9 cellular contexts compared by ENCODE assay signal in the genomic region with DNA sequence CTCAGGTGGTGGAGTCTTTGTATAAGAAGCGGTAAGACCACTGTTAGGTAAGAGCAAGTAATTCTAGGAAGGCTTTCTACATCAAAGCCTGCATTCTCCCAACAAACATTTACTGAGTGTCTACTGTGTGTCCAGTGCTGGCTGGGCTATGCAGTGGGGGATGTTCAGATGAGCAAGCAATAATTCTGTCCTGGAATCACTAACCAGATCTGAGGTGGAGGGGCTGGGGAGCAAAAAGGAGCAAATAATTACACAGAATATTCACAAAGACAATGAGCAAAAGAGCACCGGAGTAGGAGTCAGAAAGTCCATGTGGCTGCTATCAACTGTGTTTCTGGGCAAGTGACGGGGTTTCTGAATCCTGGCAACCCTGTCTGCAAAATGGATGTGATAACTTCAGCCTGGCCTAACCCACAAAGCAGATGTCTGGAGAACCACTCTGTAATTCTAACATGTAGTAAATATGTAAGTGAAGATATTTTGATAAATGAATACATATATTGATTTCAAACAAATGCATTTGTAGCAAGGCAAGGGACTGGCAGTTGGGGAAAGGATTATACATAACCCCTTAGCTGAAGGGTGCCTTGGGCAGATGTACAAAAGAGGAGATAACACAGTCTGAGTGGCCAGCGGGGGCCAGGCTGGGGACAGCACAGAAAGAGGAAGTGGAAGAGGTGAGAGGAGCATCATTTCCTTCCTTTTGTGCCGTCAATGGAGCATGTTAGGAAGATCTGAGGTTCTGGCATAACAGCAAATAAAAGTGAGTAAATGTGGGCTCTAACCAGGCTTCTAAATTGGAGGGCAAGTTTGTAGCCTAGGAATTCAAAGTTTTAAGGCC. TPM values are rescaled to one million over a fixed set of nuclear protein-coding genes. Genes with fewer than 3 reads are reported as not detected.
DNase-seq lines count a peak whose midpoint lies in the region; ATAC-seq and TF ChIP-seq lines count a peak whose summit lies in the region.
"Had no signal": no experiment of that assay in that cellular context is flagged by ENCODE, and none has a peak within 500 bp of the region (broad histone marks: within the 10 kb centered on the region; RNA-seq: fewer than 3 reads in every experiment).

No MANE protein-coding gene starts in this region.

- no peaks in the 10 kb centered on the region for H3K9me3 ChIP-seq in MM.1S (replicated peaks; ENCODE audit: insufficient read depth, low read length)

- peak overlapping the region; percentile 31; the same call in 1 of the 2 replicates for H3K4me2 ChIP-seq in MM.1S (ENCODE audit: low read depth, low read length)

- no peaks in the 10 kb centered on the region for H3K9me2 ChIP-seq in MM.1S (replicated peaks; ENCODE audit: insufficient read depth, low read length)

- no peak overlapping the region for H3K4me3 ChIP-seq in MM.1S (ENCODE audit: low read length)

- H3K27ac Mint-ChIP-seq in dendritic cell treated with granulocyte-macrophage colony-stimulating factor and Interleukin-4, amounts not matched to agents 40 ng/mL and 50 ng/mL, for 4 days = peak overlapping the region; percentile 72

- H3K9ac ChIP-seq in MM.1S (ENCODE audit: low read length) = no peak overlapping the region

- no peaks in the 10 kb centered on the region for H3K36me3 Mint-ChIP-seq in dendritic cell treated with granulocyte-macrophage colony-stimulating factor and Interleukin-4, amounts not matched to agents 40 ng/mL and 50 ng/mL, for 4 days (ENCODE audit: low read depth)

- H3F3A ChIP-seq in MM.1S (ENCODE audit: insufficient read depth, low read length) = no peaks in the 10 kb centered on the region

- H3K36me3 ChIP-seq in MM.1S (replicated peaks; ENCODE audit: insufficient read depth, low read length) = no peaks in the 10 kb centered on the region

- peak overlapping the region; percentile 4; the same call in 1 of the 2 replicates for H3K27ac ChIP-seq in MM.1S (ENCODE audit: low read length)
- H3K27ac ChIP-seq: VCaP had no signal

- TF ChIP-seq CTCF in MM.1S (IDR thresholded peaks at IDR 0.05; ENCODE audit: low read length) = no peak

- no peaks in the 10 kb centered on the region for H3K9me3 Mint-ChIP-seq in dendritic cell treated with granulocyte-macrophage colony-stimulating factor and Interleukin-4, amounts not matched to agents 40 ng/mL and 50 ng/mL, for 4 days

- peak overlapping the region; percentile 12; the same call in 1 of the 2 replicates for H2AFZ ChIP-seq in MM.1S (ENCODE audit: low read length)

- no peak for DNase-seq in MM.1S
- DNase-seq in sciatic nerve (ENCODE audit: low spot score) = no peak
- no peak for DNase-seq in occipital lobe (lab: John Stamatoyannopoulos, UW)
- no peak for DNase-seq in NCI-H2029 (lab: John Stamatoyannopoulos, UW)
- no peak for DNase-seq in NCI-H1417 treated with DMSO at 0.1 percent for 48 hours (lab: John Stamatoyannopoulos, UW)
- no peak for DNase-seq in NCI-H1092 (lab: John Stamatoyannopoulos, UW)

- H4K20me1 ChIP-seq in MM.1S (ENCODE audit: insufficient read depth, low read length) = no peaks in the 10 kb centered on the region

- intact Hi-C loops in dendritic cell treated with granulocyte-macrophage colony-stimulating factor and Interleukin-4, amounts not matched to agents 40 ng/mL and 50 ng/mL, for 4 days (cut with micrococcal nuclease) = no loop called here
- intact Hi-C loops in sciatic nerve (cut with DNase I) = no loop called here

- H3K4me1 Mint-ChIP-seq in dendritic cell treated with granulocyte-macrophage colony-stimulating factor and Interleukin-4, amounts not matched to agents 40 ng/mL and 50 ng/mL, for 4 days (ENCODE audit: low read depth) = peaks cover 25% of the 10 kb centered on the region

- H3K27me3 ChIP-seq in MM.1S (replicated peaks; ENCODE audit: insufficient read depth, low read length) = no peaks in the 10 kb centered on the region

- H3K27me3 Mint-ChIP-seq in dendritic cell treated with granulocyte-macrophage colony-stimulating factor and Interleukin-4, amounts not matched to agents 40 ng/mL and 50 ng/mL, for 4 days = no peaks in the 10 kb centered on the region

- no peaks in the 10 kb centered on the region for H3K79me2 ChIP-seq in MM.1S (ENCODE audit: low read length)

- ATAC-seq in GM18907 (IDR thresholded peaks at IDR 0.05; ENCODE audit: unreplicated experiment) = peak; percentile 49
- peak; percentile 19 for ATAC-seq in sciatic nerve

- no peak overlapping the region for H3K4me3 Mint-ChIP-seq in dendritic cell treated with granulocyte-macrophage colony-stimulating factor and Interleukin-4, amounts not matched to agents 40 ng/mL and 50 ng/mL, for 4 days

- H3K4me1 ChIP-seq in MM.1S (ENCODE audit: low read length) = peaks cover 4% of the 10 kb centered on the region; the same call in 1 of the 2 replicates

RNA-seq across cellular contexts. Expression of a gene that starts 28.8 kb away (rescaled TPM):
- not detected for total RNA-seq in sciatic nerve
- total RNA-seq in occipital lobe = not detected

RNA-seq across cellular contexts. Expression of a gene that starts 37.7 kb away (rescaled TPM):
- total RNA-seq in sciatic nerve (19.0 TPM), occipital lobe (0.16 TPM)

RNA-seq across cellular contexts. Expression of a gene that starts 42.6 kb away (rescaled TPM):
- 71.4 TPM for total RNA-seq in sciatic nerve
- total RNA-seq in occipital lobe = 117 TPM

RNA-seq across cellular contexts. Expression of a gene that starts 59.0 kb away (rescaled TPM):
- total RNA-seq in sciatic nerve = 19.0 TPM
- 20.4 TPM for total RNA-seq in occipital lobe

Comparison
In these comparisons a context has a peak if more than half of its experiments do, and no peak if none do; other contexts are left out.
1. RNA of a gene that starts 37.7 kb away (total RNA-seq): 19.0 TPM in sciatic nerve (single experiment); 0.16 TPM in occipital lobe (single experiment); every median in the first group is over 10 times any median in the second.